Comparison of ENCODE assay signal across 18 cellular contexts in genomic region chr1:208154679-208155078, GRCh38.
DNase-seq lines count a peak whose midpoint lies in the region; ATAC-seq and TF ChIP-seq lines count a peak whose summit lies in the region.
"Had no signal": no experiment of that assay in that cellular context is flagged by ENCODE, and none has a peak within 500 bp of the region (broad histone marks: within the 10 kb centered on the region; RNA-seq: fewer than 3 reads in every experiment).

No MANE protein-coding gene starts in this region.

- TF ChIP-seq CTCF in endodermal cell (conservative IDR thresholded peaks at IDR 0.05): no peak
- TF ChIP-seq CTCF in mucosa of descending colon (IDR thresholded peaks at IDR 0.05): no peak
- TF ChIP-seq CTCF in testis (IDR thresholded peaks at IDR 0.05): no peak

- TF ChIP-seq POLR2A in testis (IDR thresholded peaks at IDR 0.05): no peak

- peaks cover 55% of the 10 kb centered on the region for H3K4me1 ChIP-seq in endodermal cell (ENCODE audit: control insufficient read depth, insufficient read depth, low read length)
- peaks cover 41% of the 10 kb centered on the region for H3K4me1 ChIP-seq in mucosa of descending colon (ENCODE audit: low read depth)
- H3K4me1 ChIP-seq in testis: peaks cover 19% of the 10 kb centered on the region
- H3K4me1 ChIP-seq: adrenal gland had no signal

- H3K36me3 ChIP-seq in endodermal cell (ENCODE audit: control insufficient read depth, insufficient read depth, low read length) (peaks cover 69% of the 10 kb centered on the region), mucosa of descending colon (ENCODE audit: low read depth) (no peaks in the 10 kb centered on the region), testis (ENCODE audit: low read depth, missing control alignments) (no peaks in the 10 kb centered on the region)
- H3K36me3 ChIP-seq: adrenal gland, BE2C, right lobe of liver had no signal

- peak; percentile 53 for ATAC-seq in mucosa of descending colon
- ATAC-seq: right lobe of liver, T-cell had no signal

- DNase-seq in NCI-H748 (lab: John Stamatoyannopoulos, UW; ENCODE audit: unreplicated experiment) (peak; percentile 3), NCI-H748 treated with DMSO at 0.1 percent for 48 hours (lab: John Stamatoyannopoulos, UW) (no peak), endodermal cell (no peak), mucosa of descending colon (peak; percentile 61 to 74 (median 70)), testis (peak; percentile 63), NCI-H446 (lab: John Stamatoyannopoulos, UW) (no peak), substantia nigra (lab: John Stamatoyannopoulos, UW) (no peak), kidney tubule cell (ENCODE audit: low spot score) (no peak)
- DNase-seq: 8988T; activated CD4-positive, alpha-beta T cell treated with anti-CD3 and anti-CD28 coated beads, Interleukin-2, amount 50 U/mL, for 1 hour; activated CD8-positive, alpha-beta memory T cell treated with anti-CD3 and anti-CD28 coated beads, Interleukin-2, amount 50 U/mL, for 48 hours; activated gamma-delta T cell; adrenal gland; BE2C; right lobe of liver; T-cell had no signal

- H3K27ac ChIP-seq in endodermal cell (ENCODE audit: low read depth, low read length) (no peak overlapping the region), testis (no peak overlapping the region), substantia nigra (ENCODE audit: low read depth, low read length, poor library complexity, severe bottlenecking) (no peak overlapping the region)
- H3K27ac ChIP-seq: adrenal gland, KMS-11, right lobe of liver had no signal

- H3K27ac Mint-ChIP-seq in endodermal cell: peak overlapping the region; percentile 11
- H3K27ac Mint-ChIP-seq: stimulated activated naive CD8-positive, alpha-beta T cell treated with anti-CD3 and anti-CD28 coated beads, Interleukin-15, Interleukin-2, amounts not matched to agents 100 ng/mL and 50 ng/mL, for 24 hours; T-cell had no signal

- H3K4me3 Mint-ChIP-seq in endodermal cell: no peak overlapping the region
- H3K4me3 Mint-ChIP-seq: stimulated activated naive CD8-positive, alpha-beta T cell treated with anti-CD3 and anti-CD28 coated beads, Interleukin-15, Interleukin-2, amounts not matched to agents 100 ng/mL and 50 ng/mL, for 24 hours; T-cell had no signal

- H3K4me3 ChIP-seq in endodermal cell (ENCODE audit: low read length): no peak overlapping the region
- H3K4me3 ChIP-seq in mucosa of descending colon: no peak overlapping the region
- no peak overlapping the region for H3K4me3 ChIP-seq in testis
- H3K4me3 ChIP-seq: adrenal gland, right lobe of liver had no signal

- no peaks in the 10 kb centered on the region for H3K9me3 Mint-ChIP-seq in endodermal cell
- H3K9me3 Mint-ChIP-seq: stimulated activated naive CD8-positive, alpha-beta T cell treated with anti-CD3 and anti-CD28 coated beads, Interleukin-15, Interleukin-2, amounts not matched to agents 100 ng/mL and 50 ng/mL, for 24 hours; T-cell had no signal

- peaks cover 6% of the 10 kb centered on the region for H3K36me3 Mint-ChIP-seq in endodermal cell (ENCODE audit: low read depth)
- H3K36me3 Mint-ChIP-seq: T-cell had no signal

- H3K9me3 ChIP-seq in endodermal cell (ENCODE audit: control insufficient read depth, low read length): no peaks in the 10 kb centered on the region
- H3K9me3 ChIP-seq in mucosa of descending colon: no peaks in the 10 kb centered on the region
- no peaks in the 10 kb centered on the region for H3K9me3 ChIP-seq in testis
- H3K9me3 ChIP-seq: adrenal gland, BE2C, right lobe of liver had no signal

- intact Hi-C loops in mucosa of descending colon (cut with DNase I, micrococcal nuclease): loop anchor here in 1 of 2 donors (10.0 kb wide), 1 partner anchor 50 kb away; no protein-coding TSS in a partner anchor
- intact Hi-C loops in testis (cut with DNase I; ENCODE audit: low total_unique reads): no loop called here

- H3K9ac ChIP-seq in endodermal cell (ENCODE audit: extremely low read depth, low read length, poor library complexity, severe bottlenecking): no peak overlapping the region
- H3K9ac ChIP-seq: KMS-11 had no signal

- H3K27me3 ChIP-seq in endodermal cell (ENCODE audit: control insufficient read depth, insufficient read depth, low read length, poor library complexity, severe bottlenecking) (no peaks in the 10 kb centered on the region), testis (no peaks in the 10 kb centered on the region)
- H3K27me3 ChIP-seq: adrenal gland, BE2C, right lobe of liver had no signal

- peaks cover 50% of the 10 kb centered on the region for H3K4me1 Mint-ChIP-seq in endodermal cell

- peaks cover 2% of the 10 kb centered on the region for H3K27me3 Mint-ChIP-seq in endodermal cell (ENCODE audit: insufficient read depth)
- H3K27me3 Mint-ChIP-seq: stimulated activated naive CD8-positive, alpha-beta T cell treated with anti-CD3 and anti-CD28 coated beads, Interleukin-15, Interleukin-2, amounts not matched to agents 100 ng/mL and 50 ng/mL, for 24 hours had no signal

- 60 to 79% methylated on average over 2 to 4 of the region's 4 CpGs for WGBS in endodermal cell (ENCODE audit: insufficient coverage in 1 of 2, insufficient read length in 1 of 2), 2 experiments
- 59 to 66% methylated on average over 4 of the region's 4 CpGs for WGBS in testis, 2 donors

Comparison
In these comparisons a context has a peak if more than half of its experiments do, and no peak if none do; other contexts are left out.
1. DNase-seq: peak in NCI-H748 (single experiment), mucosa of descending colon (3 of 3) and testis (single experiment); none in NCI-H748 treated with DMSO at 0.1 percent for 48 hours (single experiment), endodermal cell (single experiment), NCI-H446 (0 of 2), substantia nigra (0 of 49) and kidney tubule cell (single experiment).